ENCODE assay signal across 9 cellular contexts in the genomic region with DNA sequence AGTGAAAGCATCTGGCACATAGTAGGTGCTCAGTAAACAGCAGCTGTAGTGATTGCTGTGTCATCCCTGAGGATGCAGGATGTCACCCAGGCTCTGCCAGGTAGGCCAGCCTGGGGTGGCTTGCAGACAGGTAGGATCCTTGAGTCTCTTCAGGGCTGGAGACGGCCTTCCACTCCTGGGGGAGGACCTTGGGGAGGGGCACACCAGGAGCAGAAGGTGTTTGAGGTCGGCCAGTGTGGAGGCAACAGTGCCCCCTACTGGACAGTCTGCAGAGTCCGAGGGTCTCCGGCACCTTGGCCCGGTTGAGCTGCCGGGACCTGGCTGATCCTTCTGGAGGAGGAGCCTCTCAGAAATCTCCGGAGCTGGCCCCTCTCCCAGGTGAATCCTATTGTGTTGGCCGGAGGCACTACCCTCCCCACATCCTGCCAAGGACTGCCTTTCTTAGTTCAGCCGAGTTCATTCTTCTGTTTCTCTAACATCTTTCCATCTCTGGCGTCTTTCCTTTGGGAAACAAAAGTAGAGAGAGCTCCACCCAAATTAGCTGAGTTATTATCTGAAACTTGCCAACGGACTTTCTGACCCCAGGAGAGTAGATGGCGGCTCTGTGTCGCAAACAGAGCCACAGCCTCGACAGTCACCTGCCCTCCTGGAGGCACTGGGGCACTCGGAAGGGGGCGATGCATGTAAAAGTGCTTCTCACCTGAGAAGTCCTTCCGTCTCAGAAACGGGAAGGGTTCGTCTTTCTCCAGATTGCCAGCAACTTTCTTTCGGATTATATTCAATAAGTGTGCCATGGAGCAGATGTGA.
DNase-seq lines count a peak whose midpoint lies in the region; ATAC-seq lines count a peak whose summit lies in the region.
"Had no signal": no experiment of that assay in that cellular context is flagged by ENCODE, and none has a peak within 500 bp of the region (broad histone marks: within the 10 kb centered on the region; RNA-seq: fewer than 3 reads in every experiment).

No MANE protein-coding gene starts in this region.

- H3K27ac Mint-ChIP-seq in activated naive CD8-positive, alpha-beta T cell treated with anti-CD3 and anti-CD28 coated beads, Interleukin-2, amount 50 U/mL, for 24 hours, result no peak overlapping the region

- peak; percentile 52 for DNase-seq in NCI-H82 (lab: John Stamatoyannopoulos, UW)
- no peak for DNase-seq in NCI-H82 treated with DMSO at 0.1 percent for 48 hours (lab: John Stamatoyannopoulos, UW; ENCODE audit: unreplicated experiment)
- peak; percentile 49 for DNase-seq in NAMALWA (ENCODE audit: low spot score)
- DNase-seq in activated naive CD8-positive, alpha-beta T cell treated with anti-CD3 and anti-CD28 coated beads, Interleukin-2, amount 50 U/mL, for 24 hours, result peak; percentile 55
- DNase-seq in stimulated activated CD4-positive, alpha-beta T cell treated with anti-CD3 and anti-CD28 coated beads, Interleukin-2, amount 100 ng/mL, for 48 hours, result peak; percentile 45 to 58
- DNase-seq in GF-D8 (lab: John Stamatoyannopoulos, UW), result no peak

- H3K27me3 Mint-ChIP-seq in activated naive CD8-positive, alpha-beta T cell treated with anti-CD3 and anti-CD28 coated beads, Interleukin-2, amount 50 U/mL, for 24 hours, result peaks cover 30% of the 10 kb centered on the region

- peak; percentile 68 for ATAC-seq in activated naive CD8-positive, alpha-beta T cell treated with anti-CD3 and anti-CD28 coated beads, Interleukin-2, amount 50 U/mL, for 24 hours
- ATAC-seq in HG03460 (IDR thresholded peaks at IDR 0.05; ENCODE audit: unreplicated experiment), result no peak

- no peaks in the 10 kb centered on the region for H3K9me3 Mint-ChIP-seq in activated naive CD8-positive, alpha-beta T cell treated with anti-CD3 and anti-CD28 coated beads, Interleukin-2, amount 50 U/mL, for 24 hours

- H3K36me3 Mint-ChIP-seq in activated naive CD8-positive, alpha-beta T cell treated with anti-CD3 and anti-CD28 coated beads, Interleukin-2, amount 50 U/mL, for 24 hours (ENCODE audit: low read depth), result no peaks in the 10 kb centered on the region
- H3K36me3 Mint-ChIP-seq: CD4-positive, CD25-positive, alpha-beta regulatory T cell had no signal

- H3K4me1 Mint-ChIP-seq in activated naive CD8-positive, alpha-beta T cell treated with anti-CD3 and anti-CD28 coated beads, Interleukin-2, amount 50 U/mL, for 24 hours, result no peaks in the 10 kb centered on the region
- H3K4me1 Mint-ChIP-seq: CD4-positive, CD25-positive, alpha-beta regulatory T cell had no signal

- no peak overlapping the region for H3K4me3 Mint-ChIP-seq in activated naive CD8-positive, alpha-beta T cell treated with anti-CD3 and anti-CD28 coated beads, Interleukin-2, amount 50 U/mL, for 24 hours

- peak overlapping the region; percentile 14 for H3K4me3 ChIP-seq in iPS-11a (ENCODE audit: low read depth, low read length)

Comparison
In these comparisons a context has a peak if more than half of its experiments do, and no peak if none do; other contexts are left out.
1. DNase-seq: peak in NCI-H82 (single experiment), NAMALWA (single experiment), activated naive CD8-positive, alpha-beta T cell treated with anti-CD3 and anti-CD28 coated beads, Interleukin-2, amount 50 U/mL, for 24 hours (single experiment) and stimulated activated CD4-positive, alpha-beta T cell treated with anti-CD3 and anti-CD28 coated beads, Interleukin-2, amount 100 ng/mL, for 48 hours (2 of 2); none in NCI-H82 treated with DMSO at 0.1 percent for 48 hours (single experiment) and GF-D8 (single experiment).